ENCODE assay signal across 9 cellular contexts in the genomic region with DNA sequence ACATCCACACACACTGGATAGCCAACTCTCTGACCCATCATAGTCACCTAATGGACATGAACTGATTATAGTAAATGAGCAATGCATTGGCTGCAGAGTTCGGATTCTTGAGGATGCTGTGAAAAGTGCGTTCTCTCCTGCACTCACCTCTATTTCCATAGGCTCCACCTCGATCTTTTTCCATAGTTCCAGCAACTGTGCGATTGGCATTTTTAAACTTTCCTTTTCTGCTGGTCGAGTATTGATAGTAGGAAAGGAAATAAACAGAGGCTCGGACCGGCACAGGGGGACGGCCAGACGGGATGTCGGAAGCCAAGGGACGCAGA.
DNase-seq lines count a peak whose midpoint lies in the region; ATAC-seq, FAIRE-seq and TF ChIP-seq lines count a peak whose summit lies in the region.
"Had no signal": no experiment of that assay in that cellular context is flagged by ENCODE, and none has a peak within 500 bp of the region (broad histone marks: within the 10 kb centered on the region; RNA-seq: fewer than 3 reads in every experiment).

No MANE protein-coding gene starts in this region.

- peak overlapping the region; percentile 57 to 73 (median 62) for H3K4me3 ChIP-seq in BLaER1 treated with 17β-estradiol and CSF1 and Interleukin-3, amounts not matched to agents 10 nM and 100 nM
- H3K4me3 ChIP-seq in H1 (ENCODE audit: extremely low read depth in 1 of 4, insufficient read depth in 2 of 4, low read depth in 3 of 4, low read length in 4 of 4): peak overlapping the region; percentile 52 to 73 (median 64)

- no peaks in the 10 kb centered on the region for H3K9me3 Mint-ChIP-seq in IgD-negative memory B cell
- no peaks in the 10 kb centered on the region for H3K9me3 Mint-ChIP-seq in neural crest cell

- H3K9ac ChIP-seq in BLaER1 treated with 17β-estradiol and CSF1 and Interleukin-3, amounts not matched to agents 10 nM and 100 nM: peak overlapping the region; percentile 16 to 75 (median 67); a peak in 20 of 22 replicates
- H3K9ac ChIP-seq in H1 (replicated peaks in 1 of 4; ENCODE audit: extremely low read depth in 1 of 4, low read depth in 3 of 4, low read length in 3 of 4): peak overlapping the region in 2 of 4 experiments; percentile 1 to 23; a peak in 4 of 7 replicates

- no peak overlapping the region for H2AK5ac ChIP-seq in H1 (ENCODE audit: low read depth, low read length)

- peak overlapping the region; percentile 55; the same call in 1 of the 2 replicates for H3K18ac ChIP-seq in H1 (ENCODE audit: extremely low read depth, low read length)

- no peak overlapping the region for H3K23ac ChIP-seq in H1 (ENCODE audit: insufficient read length)

- H3K36me3 ChIP-seq in BLaER1 treated with 17β-estradiol and CSF1 and Interleukin-3, amounts not matched to agents 10 nM and 100 nM: peaks cover 0 to 8% (median 0%) of the 10 kb centered on the region in 11 experiments; a peak in 2 of 22 replicates
- no peaks in the 10 kb centered on the region for H3K36me3 ChIP-seq in H1 (ENCODE audit: control insufficient read depth in 2 of 4, insufficient read depth in 4 of 4, low read length in 3 of 4)

- CTCF ChIA-PET in H1 (lab: Charles Lee; ENCODE audit: partially characterized antibody): interaction anchor here (0.8 to 1.4 kb wide), 4 partner anchors 9 to 88 kb away, joined by 3 to 8 read pairs (median 4); no protein-coding TSS in a partner anchor

- peaks cover 9% of the 10 kb centered on the region for H3K27me3 Mint-ChIP-seq in IgD-negative memory B cell
- no peaks in the 10 kb centered on the region for H3K27me3 Mint-ChIP-seq in neural crest cell (ENCODE audit: low read depth)

- peak overlapping the region; percentile 80 to 100 (median 97) for H3K4me2 ChIP-seq in BLaER1 treated with 17β-estradiol and CSF1 and Interleukin-3, amounts not matched to agents 10 nM and 100 nM
- peak overlapping the region; percentile 83 to 93 for H3K4me2 ChIP-seq in H1 (ENCODE audit: insufficient read depth in 1 of 2, low read depth in 2 of 2, low read length in 2 of 2)

- DNase-seq in H1 (ENCODE audit: low read depth in 1 of 2, low spot score in 2 of 2) (no peak), neural crest cell (ENCODE audit: low read depth, low spot score) (no peak), foreskin melanocyte (no peak), dermis blood vessel endothelial cell (no peak)
- DNase-seq: NCI-H1436 had no signal

- no peaks in the 10 kb centered on the region for H3K79me2 ChIP-seq in H1 (ENCODE audit: control insufficient read depth in 1 of 2, insufficient read depth in 2 of 2, low read length in 2 of 2)

- H2BK15ac ChIP-seq in H1 (ENCODE audit: low read length): peak overlapping the region; percentile 23

- FAIRE-seq in H1 (lab: Jason Lieb, UNC): no peak

- H2AFZ ChIP-seq in H1 (ENCODE audit: low read length): peak overlapping the region; percentile 62

- TF ChIP-seq RAD21 in H1 (IDR thresholded peaks at IDR 0.05 in 1 of 2, conservative IDR thresholded peaks at IDR 0.05 in 1 of 2; ENCODE audit: low read depth in 2 of 2, low read length in 2 of 2): no peak

- H2BK12ac ChIP-seq in H1 (ENCODE audit: low read depth, low read length): no peak overlapping the region

- POLR2A ChIA-PET in H1 (lab: Charles Lee; ENCODE audit: partially characterized antibody): interaction anchor here (0.9 kb wide), 1 partner anchor 137 kb away, joined by 3 read pairs; the partner anchor contains the start of gene CEP43

- H3K27ac ChIP-seq in BLaER1 treated with 17β-estradiol and CSF1 and Interleukin-3, amounts not matched to agents 10 nM and 100 nM: peak overlapping the region in 4 of 11 experiments; percentile 4 to 31 (median 16); a peak in 2 of 22 replicates
- H3K27ac ChIP-seq in H1 (ENCODE audit: low read depth, low read length): no peak overlapping the region

- H4K91ac ChIP-seq in H1 (replicated peaks; ENCODE audit: insufficient read length, low read length): no peak overlapping the region

- H3K27me3 ChIP-seq in BLaER1 treated with 17β-estradiol and CSF1 and Interleukin-3, amounts not matched to agents 10 nM and 100 nM: peaks cover 19 to 43% (median 39%) of the 10 kb centered on the region in 11 experiments
- peaks cover 0 to 10% (median 3%) of the 10 kb centered on the region in 4 experiments; a peak in 3 of 7 replicates for H3K27me3 ChIP-seq in H1 (replicated peaks in 1 of 4; ENCODE audit: control insufficient read depth in 3 of 4, extremely low read depth in 1 of 4, insufficient read depth in 3 of 4, low read length in 3 of 4)

- no peak overlapping the region for H4K5ac ChIP-seq in H1 (ENCODE audit: insufficient read length, low read depth, low read length)

- peaks cover 0 to 7% (median 0%) of the 10 kb centered on the region in 11 experiments; a peak in 1 of 22 replicates for H4K20me1 ChIP-seq in BLaER1 treated with 17β-estradiol and CSF1 and Interleukin-3, amounts not matched to agents 10 nM and 100 nM
- no peaks in the 10 kb centered on the region for H4K20me1 ChIP-seq in H1 (replicated peaks in 1 of 2; ENCODE audit: control insufficient read depth in 1 of 2, insufficient read depth in 2 of 2, low read length in 2 of 2)

- no peak for TF ChIP-seq EP300 in H1 (IDR thresholded peaks at IDR 0.05; ENCODE audit: borderline replicate concordance in 1 of 2, low read depth in 2 of 2, low read length in 2 of 2)

- peak overlapping the region; percentile 48; the same call in 1 of the 2 replicates for H4K8ac ChIP-seq in H1 (ENCODE audit: extremely low read depth, insufficient read depth, low read length)

- H3K27ac Mint-ChIP-seq in IgD-negative memory B cell: peak overlapping the region in 1 of 3 donors; percentile 34
- peak overlapping the region; percentile 81 for H3K27ac Mint-ChIP-seq in neural crest cell (ENCODE audit: unreplicated experiment)

- no peak overlapping the region for H3K56ac ChIP-seq in H1 (replicated peaks; ENCODE audit: insufficient read length, low read depth, low read length)

- H3K4me1 ChIP-seq in BLaER1 treated with 17β-estradiol and CSF1 and Interleukin-3, amounts not matched to agents 10 nM and 100 nM: peaks cover 10 to 28% (median 22%) of the 10 kb centered on the region in 10 experiments
- H3K4me1 ChIP-seq in H1 (replicated peaks in 1 of 4; ENCODE audit: control insufficient read depth in 3 of 4, insufficient read depth in 4 of 4, low read length in 3 of 4): peaks cover 0 to 5% (median 0%) of the 10 kb centered on the region in 4 experiments; a peak in 3 of 7 replicates

- H3K4ac ChIP-seq in H1 (replicated peaks; ENCODE audit: insufficient read length, low read depth, low read length): no peak overlapping the region

- H2BK20ac ChIP-seq in H1 (ENCODE audit: low read length): no peak overlapping the region; the same call in 1 of the 2 replicates

- TF ChIP-seq CTCF in H1 (IDR thresholded peaks at IDR 0.05; ENCODE audit: control extremely low read depth in 1 of 3, insufficient read depth in 1 of 3, low read depth in 1 of 3, low read length in 3 of 3) (no peak), neural crest cell (conservative IDR thresholded peaks at IDR 0.05) (no peak)

- no peak for TF ChIP-seq POLR2A in H1 (IDR thresholded peaks at IDR 0.05; ENCODE audit: control extremely low read depth in 1 of 2, low read depth in 2 of 2, low read length in 2 of 2)

- H3K4me3 Mint-ChIP-seq in IgD-negative memory B cell (peak overlapping the region; percentile 60 to 92 (median 84)), neural crest cell (peak overlapping the region; percentile 91)

- H3K14ac ChIP-seq in H1 (ENCODE audit: insufficient read length): no peak overlapping the region

- ATAC-seq in GM19463 (IDR thresholded peaks at IDR 0.05; ENCODE audit: unreplicated experiment): no peak
- ATAC-seq in GM21390 (IDR thresholded peaks at IDR 0.05; ENCODE audit: unreplicated experiment): no peak

- H3K4me1 Mint-ChIP-seq in IgD-negative memory B cell: peaks cover 0 to 4% (median 0%) of the 10 kb centered on the region in 3 donors
- H3K4me1 Mint-ChIP-seq in neural crest cell: peaks cover 9% of the 10 kb centered on the region

- H2BK120ac ChIP-seq in H1 (replicated peaks; ENCODE audit: low read depth, low read length): no peak overlapping the region

- WGBS in H1 (ENCODE audit: extremely low coverage in 1 of 2, insufficient coverage in 1 of 2, insufficient read length in 1 of 2, insufficient replicate concordance in 2 of 2, low coverage in 1 of 2, low lambda C conversion rate in 2 of 2, missing lambda C conversion rate in 1 of 2), 2 experiments: 4% methylated on average over 11 of the region's 11 CpGs; no CpG with 5 or more reads in 1 of the 2 experiments

- H3K36me3 Mint-ChIP-seq in IgD-negative memory B cell (peaks cover 1% of the 10 kb centered on the region), neural crest cell (ENCODE audit: low read depth) (no peaks in the 10 kb centered on the region)

- H2BK5ac ChIP-seq in H1 (ENCODE audit: low read depth, low read length): no peak overlapping the region

- H3K79me1 ChIP-seq in H1 (ENCODE audit: low read depth, low read length): no peaks in the 10 kb centered on the region

- H3K9me3 ChIP-seq in BLaER1 treated with 17β-estradiol and CSF1 and Interleukin-3, amounts not matched to agents 10 nM and 100 nM (replicated peaks in 1 of 11): no peaks in the 10 kb centered on the region
- no peaks in the 10 kb centered on the region for H3K9me3 ChIP-seq in H1 (ENCODE audit: insufficient read depth in 2 of 2, low read depth in 1 of 2, low read length in 1 of 2)

- peaks cover 10% of the 10 kb centered on the region for H3K23me2 ChIP-seq in H1 (ENCODE audit: low read depth, low read length)

TF ChIP-seq in H1, 55 proteins besides CTCF, POLR2A, EP300 and RAD21:
- TF ChIP-seq CREB1 (IDR thresholded peaks at IDR 0.05) (no peak), MAFK (IDR thresholded peaks at IDR 0.05; ENCODE audit: low read depth, low read length) (no peak), CTBP2 (IDR thresholded peaks at IDR 0.05; ENCODE audit: borderline replicate concordance, insufficient read depth, insufficient read length, low read length) (no peak)
